In genomic region chr6:28729501-28730402, GRCh38 we compare ENCODE assay signal across 8 cellular contexts.
DNase-seq lines count a peak whose midpoint lies in the region; ATAC-seq and TF ChIP-seq lines count a peak whose summit lies in the region.

No MANE protein-coding gene starts in this region.

- peak overlapping the region; percentile 82 for H3K4me3 ChIP-seq in iPS-15b (ENCODE audit: low read depth, low read length)
- H3K4me3 ChIP-seq in tibial artery = peak overlapping the region; percentile 52 to 53

- no peak overlapping the region for H3K27ac ChIP-seq in tibial artery

- H3K27ac Mint-ChIP-seq in activated naive CD4-positive, alpha-beta T cell treated with anti-CD3 and anti-CD28 coated beads, Interleukin-2, amount 50 U/mL, for 24 hours = peak overlapping the region; percentile 94
- peak overlapping the region; percentile 65 for H3K27ac Mint-ChIP-seq in activated CD4-positive, alpha-beta memory T cell treated with anti-CD3 and anti-CD28 coated beads, Interleukin-2, amount 10 ng/mL, durations not matched to agents 7 days and 5 days

- peaks cover 74% of the 10 kb centered on the region for H3K27me3 Mint-ChIP-seq in activated naive CD4-positive, alpha-beta T cell treated with anti-CD3 and anti-CD28 coated beads, Interleukin-2, amount 50 U/mL, for 24 hours
- peaks cover 78% of the 10 kb centered on the region for H3K27me3 Mint-ChIP-seq in activated CD4-positive, alpha-beta memory T cell treated with anti-CD3 and anti-CD28 coated beads, Interleukin-2, amount 10 ng/mL, durations not matched to agents 7 days and 5 days

- H3K27me3 ChIP-seq in iPS-15b (ENCODE audit: control insufficient read depth, insufficient read depth, low read length) (peaks cover 61% of the 10 kb centered on the region), tibial artery (peaks cover 0 to 23% of the 10 kb centered on the region in 2 donors)

- no peak for ATAC-seq in HG02642 (IDR thresholded peaks at IDR 0.05; ENCODE audit: poor library complexity, unreplicated experiment)
- ATAC-seq in GM18870 (IDR thresholded peaks at IDR 0.05; ENCODE audit: unreplicated experiment) = no peak

- no peak for TF ChIP-seq CTCF in tibial artery (IDR thresholded peaks at IDR 0.05)

- H3K4me1 ChIP-seq in iPS-15b (ENCODE audit: control insufficient read depth, insufficient read depth, low read length) = no peaks in the 10 kb centered on the region
- H3K4me1 ChIP-seq in tibial artery = peaks cover 0 to 6% (median 2%) of the 10 kb centered on the region in 4 donors

- H3K4me1 Mint-ChIP-seq in activated naive CD4-positive, alpha-beta T cell treated with anti-CD3 and anti-CD28 coated beads, Interleukin-2, amount 50 U/mL, for 24 hours = peaks cover 18% of the 10 kb centered on the region
- peaks cover 23% of the 10 kb centered on the region for H3K4me1 Mint-ChIP-seq in activated CD4-positive, alpha-beta memory T cell treated with anti-CD3 and anti-CD28 coated beads, Interleukin-2, amount 10 ng/mL, durations not matched to agents 7 days and 5 days

- no peaks in the 10 kb centered on the region for H3K36me3 ChIP-seq in iPS-15b (ENCODE audit: control insufficient read depth, insufficient read depth, low read length)
- no peaks in the 10 kb centered on the region for H3K36me3 ChIP-seq in tibial artery

- intact Hi-C loops in tibial artery (cut with DNase I; ENCODE audit: low total_unique reads) = no loop called here

- POLR2A ChIA-PET in activated CD4-positive, alpha-beta memory T cell treated with anti-CD3 and anti-CD28 coated beads, Interleukin-2, amount 10 ng/mL, durations not matched to agents 7 days and 5 days (lab: Charles Lee) = interaction anchor here (0.6 to 1.0 kb wide), 2 partner anchors 60 to 286 kb away, joined by 3 read pairs; no protein-coding TSS in a partner anchor

- H3K4me3 Mint-ChIP-seq in activated naive CD4-positive, alpha-beta T cell treated with anti-CD3 and anti-CD28 coated beads, Interleukin-2, amount 50 U/mL, for 24 hours = peak overlapping the region; percentile 86
- peak overlapping the region; percentile 78 for H3K4me3 Mint-ChIP-seq in activated CD4-positive, alpha-beta memory T cell treated with anti-CD3 and anti-CD28 coated beads, Interleukin-2, amount 10 ng/mL, durations not matched to agents 7 days and 5 days

- DNase-seq in activated naive CD4-positive, alpha-beta T cell treated with Interleukin-2 at 50 U/mL for 16 hours = no peak
- no peak for DNase-seq in activated CD4-positive, alpha-beta memory T cell treated with anti-CD3 and anti-CD28 coated beads, Interleukin-2, amount 10 ng/mL, durations not matched to agents 7 days and 5 days
- no peak for DNase-seq in tibial artery
- no peak for DNase-seq in MV-4-11 (lab: John Stamatoyannopoulos, UW)

- peaks cover 37% of the 10 kb centered on the region for H3K9me3 Mint-ChIP-seq in activated naive CD4-positive, alpha-beta T cell treated with anti-CD3 and anti-CD28 coated beads, Interleukin-2, amount 50 U/mL, for 24 hours
- H3K9me3 Mint-ChIP-seq in activated CD4-positive, alpha-beta memory T cell treated with anti-CD3 and anti-CD28 coated beads, Interleukin-2, amount 10 ng/mL, durations not matched to agents 7 days and 5 days = peaks cover 6% of the 10 kb centered on the region

- CTCF ChIA-PET in activated CD4-positive, alpha-beta memory T cell treated with anti-CD3 and anti-CD28 coated beads, Interleukin-2, amount 10 ng/mL, durations not matched to agents 7 days and 5 days (lab: Charles Lee) = interaction anchor here (0.5 to 1.3 kb wide), 4 partner anchors 28 to 254 kb away, joined by 3 to 5 read pairs (median 4); no protein-coding TSS in a partner anchor

- H3K36me3 Mint-ChIP-seq in activated naive CD4-positive, alpha-beta T cell treated with anti-CD3 and anti-CD28 coated beads, Interleukin-2, amount 50 U/mL, for 24 hours = peaks cover 5% of the 10 kb centered on the region
- peaks cover 10% of the 10 kb centered on the region for H3K36me3 Mint-ChIP-seq in activated CD4-positive, alpha-beta memory T cell treated with anti-CD3 and anti-CD28 coated beads, Interleukin-2, amount 10 ng/mL, durations not matched to agents 7 days and 5 days (ENCODE audit: low read depth)

- H3K9me3 ChIP-seq in iPS-15b (ENCODE audit: control insufficient read depth, insufficient read depth, low read length) = no peaks in the 10 kb centered on the region
- H3K9me3 ChIP-seq in tibial artery = peaks cover 0 to 6% (median 0%) of the 10 kb centered on the region in 3 donors

- H3K9ac ChIP-seq in iPS-15b (ENCODE audit: low read depth, low read length) = no peak overlapping the region
